In genomic region chr3:11807651-11808050, GRCh38 we compare ENCODE assay signal across 21 cellular contexts. TPM values are rescaled to one million over a fixed set of nuclear protein-coding genes. Genes with fewer than 3 reads are reported as not detected.
DNase-seq lines count a peak whose midpoint lies in the region; ATAC-seq and TF ChIP-seq lines count a peak whose summit lies in the region.
"Had no signal": no experiment of that assay in that cellular context is flagged by ENCODE, and none has a peak within 500 bp of the region (broad histone marks: within the 10 kb centered on the region; RNA-seq: fewer than 3 reads in every experiment).

No MANE protein-coding gene starts in this region.

- peak overlapping the region; percentile 81 for H3K27ac Mint-ChIP-seq in HFFc6
- H3K27ac Mint-ChIP-seq in stimulated activated effector memory CD8-positive, alpha-beta T cell treated with anti-CD3 and anti-CD28 coated beads, Interleukin-12 subunit alpha, Interleukin-12 subunit beta, amount 100 ng/mL, for 72 hours, result peak overlapping the region; percentile 64
- H3K27ac Mint-ChIP-seq in activated naive CD4-positive, alpha-beta T cell treated with anti-CD3 and anti-CD28 coated beads, Interleukin-2, amount 50 U/mL, for 72 hours, result no peak overlapping the region
- H3K27ac Mint-ChIP-seq: activated B cell treated with CpG ODN at 0.5 μM for 24 hours; activated CD4-positive, alpha-beta memory T cell treated with anti-CD3 and anti-CD28 coated beads for 36 hours had no signal

- TF ChIP-seq POLR2A in spleen (IDR thresholded peaks at IDR 0.05), result no peak

- intact Hi-C loops in spleen (cut with DNase I; ENCODE audit: low total_unique reads), result loop anchor here (5.0 kb wide), 1 partner anchor 155 kb away; no protein-coding TSS in a partner anchor

- no peaks in the 10 kb centered on the region for H3K9me3 Mint-ChIP-seq in HFFc6
- H3K9me3 Mint-ChIP-seq in stimulated activated effector memory CD8-positive, alpha-beta T cell treated with anti-CD3 and anti-CD28 coated beads, Interleukin-12 subunit alpha, Interleukin-12 subunit beta, amount 100 ng/mL, for 72 hours, result no peaks in the 10 kb centered on the region
- no peaks in the 10 kb centered on the region for H3K9me3 Mint-ChIP-seq in activated naive CD4-positive, alpha-beta T cell treated with anti-CD3 and anti-CD28 coated beads, Interleukin-2, amount 50 U/mL, for 72 hours
- H3K9me3 Mint-ChIP-seq: activated CD4-positive, alpha-beta memory T cell treated with anti-CD3 and anti-CD28 coated beads for 36 hours had no signal

- TF ChIP-seq CTCF in AG10803 (conservative IDR thresholded peaks at IDR 0.05; ENCODE audit: low read length) (no peak), HFFc6 (IDR thresholded peaks at IDR 0.05) (no peak), fibroblast of mammary gland (conservative IDR thresholded peaks at IDR 0.05; ENCODE audit: control insufficient read depth, insufficient read depth, low read depth, low read length) (no peak), right atrium auricular region (IDR thresholded peaks at IDR 0.05) (no peak), spleen (IDR thresholded peaks at IDR 0.05 in 8 of 11, conservative IDR thresholded peaks at IDR 0.05 in 3 of 11) (no peak)

- H3K9me3 ChIP-seq in right atrium auricular region (no peaks in the 10 kb centered on the region), spleen (peaks cover 0 to 5% (median 3%) of the 10 kb centered on the region in 8 donors)
- H3K9me3 ChIP-seq: BE2C, Caco-2 had no signal

- peaks cover 27% of the 10 kb centered on the region for H3K4me1 Mint-ChIP-seq in HFFc6 (ENCODE audit: low read depth)
- H3K4me1 Mint-ChIP-seq in stimulated activated effector memory CD8-positive, alpha-beta T cell treated with anti-CD3 and anti-CD28 coated beads, Interleukin-12 subunit alpha, Interleukin-12 subunit beta, amount 100 ng/mL, for 72 hours, result no peaks in the 10 kb centered on the region
- H3K4me1 Mint-ChIP-seq: activated B cell treated with CpG ODN at 0.5 μM for 24 hours, naive B cell had no signal

- 94 to 97% (median 94%) methylated on average over 6 of the region's 6 CpGs for WGBS in spleen, 5 donors

- DNase-seq in AG10803 (ENCODE audit: low read depth) (peak; percentile 87), HFFc6 (peak; percentile 51), fibroblast of mammary gland (ENCODE audit: low read depth) (peak; percentile 17), right atrium auricular region (ENCODE audit: low spot score) (no peak), spleen (no peak)
- no peak for DNase-seq in stimulated activated effector memory CD8-positive, alpha-beta T cell treated with anti-CD3 and anti-CD28 coated beads, Interleukin-12 subunit alpha, Interleukin-12 subunit beta, amount 100 ng/mL, for 72 hours (ENCODE audit: low spot score in 2 of 2)
- no peak for DNase-seq in activated naive CD4-positive, alpha-beta T cell treated with anti-CD3 and anti-CD28 coated beads, Interleukin-2, amount 50 U/mL, for 72 hours (ENCODE audit: low spot score in 2 of 2)
- DNase-seq: activated B cell treated with CpG ODN at 0.5 μM for 24 hours; activated CD4-positive, alpha-beta memory T cell treated with anti-CD3 and anti-CD28 coated beads for 36 hours; activated naive CD4-positive, alpha-beta T cell treated with Interleukin-2 at 50 U/mL for 16 hours; aorta; BE2C; Caco-2; caudate nucleus; GOT3; MV-4-11; naive B cell; NCI-H69; occipital lobe had no signal

- peaks cover 52% of the 10 kb centered on the region for H3K36me3 ChIP-seq in right atrium auricular region
- peaks cover 4 to 86% (median 54%) of the 10 kb centered on the region in 6 donors for H3K36me3 ChIP-seq in spleen
- H3K36me3 ChIP-seq: BE2C had no signal

- no peak for ATAC-seq in stimulated activated effector memory CD8-positive, alpha-beta T cell treated with anti-CD3 and anti-CD28 coated beads, Interleukin-12 subunit alpha, Interleukin-12 subunit beta, amount 100 ng/mL, for 72 hours
- ATAC-seq in activated naive CD4-positive, alpha-beta T cell treated with anti-CD3 and anti-CD28 coated beads, Interleukin-2, amount 50 U/mL, for 72 hours, result no peak
- ATAC-seq: gastroesophageal sphincter had no signal

- H3K36me3 Mint-ChIP-seq in HFFc6 (ENCODE audit: low read depth), result peaks cover 35% of the 10 kb centered on the region
- peaks cover 79% of the 10 kb centered on the region for H3K36me3 Mint-ChIP-seq in stimulated activated effector memory CD8-positive, alpha-beta T cell treated with anti-CD3 and anti-CD28 coated beads, Interleukin-12 subunit alpha, Interleukin-12 subunit beta, amount 100 ng/mL, for 72 hours
- H3K36me3 Mint-ChIP-seq in activated naive CD4-positive, alpha-beta T cell treated with anti-CD3 and anti-CD28 coated beads, Interleukin-2, amount 50 U/mL, for 72 hours, result peaks cover 21 to 34% of the 10 kb centered on the region in 2 donors

- no peaks in the 10 kb centered on the region for H3K4me1 ChIP-seq in right atrium auricular region
- H3K4me1 ChIP-seq in spleen, result no peaks in the 10 kb centered on the region
- H3K4me1 ChIP-seq: BE2C, Caco-2 had no signal

- no peak overlapping the region for H3K27ac ChIP-seq in right atrium auricular region
- no peak overlapping the region for H3K27ac ChIP-seq in spleen

- H3K4me3 ChIP-seq in AG10803 (ENCODE audit: low read length), result no peak overlapping the region; the same call in 1 of the 2 replicates
- no peak overlapping the region for H3K4me3 ChIP-seq in fibroblast of mammary gland (ENCODE audit: control insufficient read depth, low read depth, low read length)
- no peak overlapping the region for H3K4me3 ChIP-seq in right atrium auricular region
- H3K4me3 ChIP-seq in spleen, result no peak overlapping the region
- H3K4me3 ChIP-seq: dorsolateral prefrontal cortex, gastroesophageal sphincter had no signal

- peak overlapping the region; percentile 60; the same call in 1 of the 2 replicates for H3K4me3 Mint-ChIP-seq in HFFc6
- H3K4me3 Mint-ChIP-seq in stimulated activated effector memory CD8-positive, alpha-beta T cell treated with anti-CD3 and anti-CD28 coated beads, Interleukin-12 subunit alpha, Interleukin-12 subunit beta, amount 100 ng/mL, for 72 hours, result no peak overlapping the region
- H3K4me3 Mint-ChIP-seq: activated B cell treated with CpG ODN at 0.5 μM for 24 hours; activated CD4-positive, alpha-beta memory T cell treated with anti-CD3 and anti-CD28 coated beads for 36 hours; naive B cell had no signal

- no peaks in the 10 kb centered on the region for H3K27me3 ChIP-seq in right atrium auricular region
- no peaks in the 10 kb centered on the region for H3K27me3 ChIP-seq in spleen (replicated peaks in 1 of 7)
- H3K27me3 ChIP-seq: BE2C, dorsolateral prefrontal cortex, gastroesophageal sphincter had no signal

- H3K27me3 Mint-ChIP-seq in HFFc6 (ENCODE audit: insufficient read depth), result no peaks in the 10 kb centered on the region; the same call in 1 of the 2 replicates
- H3K27me3 Mint-ChIP-seq: activated B cell treated with CpG ODN at 0.5 μM for 24 hours; activated CD4-positive, alpha-beta memory T cell treated with anti-CD3 and anti-CD28 coated beads for 36 hours; naive B cell had no signal

RNA-seq across cellular contexts. Expression of gene TAMM41, which starts 39.0 kb away (rescaled TPM):
- total RNA-seq in HFFc6 (2021; fragmentation: NEBNext Ultra II Directional; extraction: Animal tissue kit (Norgen Biotek cat#: 25700)), result 10 to 100 TPM; 11.5 to 16.3 (median 14.9) TPM
- 1 to 10 TPM; 5.0 to 6.8 TPM for total RNA-seq in right atrium auricular region
- 10 to 100 TPM; 12.9 to 33.9 (median 27.7) TPM for total RNA-seq in spleen
- polyA plus RNA-seq in spleen, result 10 to 100 TPM; 10.4 to 15.5 (median 10.5) TPM
- total RNA-seq in activated naive CD4-positive, alpha-beta T cell treated with anti-CD3 and anti-CD28 coated beads, Interleukin-2, amount 50 U/mL, for 72 hours, result 10 to 100 TPM; 15.7 to 35.2 TPM

Comparison
In these comparisons a context has a peak if more than half of its experiments do, and no peak if none do; other contexts are left out.
1. DNase-seq: peak in AG10803 (single experiment), HFFc6 (single experiment) and fibroblast of mammary gland (single experiment); none in stimulated activated effector memory CD8-positive, alpha-beta T cell treated with anti-CD3 and anti-CD28 coated beads, Interleukin-12 subunit alpha, Interleukin-12 subunit beta, amount 100 ng/mL, for 72 hours (0 of 2), right atrium auricular region (single experiment), spleen (single experiment) and activated naive CD4-positive, alpha-beta T cell treated with anti-CD3 and anti-CD28 coated beads, Interleukin-2, amount 50 U/mL, for 72 hours (0 of 2).
2. H3K27ac Mint-ChIP-seq: peak in HFFc6 (single experiment) and stimulated activated effector memory CD8-positive, alpha-beta T cell treated with anti-CD3 and anti-CD28 coated beads, Interleukin-12 subunit alpha, Interleukin-12 subunit beta, amount 100 ng/mL, for 72 hours (single experiment); none in activated naive CD4-positive, alpha-beta T cell treated with anti-CD3 and anti-CD28 coated beads, Interleukin-2, amount 50 U/mL, for 72 hours (0 of 2).